In genomic region chr15:74710349-74711094, GRCh38 we compare ENCODE assay signal across 19 cellular contexts. TPM values are rescaled to one million over a fixed set of nuclear protein-coding genes. Genes with fewer than 3 reads are reported as not detected.
DNase-seq lines count a peak whose midpoint lies in the region; ATAC-seq and TF ChIP-seq lines count a peak whose summit lies in the region.
"Had no signal": no experiment of that assay in that cellular context is flagged by ENCODE, and none has a peak within 500 bp of the region (broad histone marks: within the 10 kb centered on the region; RNA-seq: fewer than 3 reads in every experiment).

No MANE protein-coding gene starts in this region.

- H3K4me3 Mint-ChIP-seq in activated CD4-positive, alpha-beta memory T cell treated with anti-CD3 and anti-CD28 coated beads, Interleukin-2, amount 10 ng/mL, durations not matched to agents 7 days and 5 days: no peak overlapping the region
- H3K4me3 Mint-ChIP-seq in activated CD4-positive, alpha-beta memory T cell treated with anti-CD3 and anti-CD28 coated beads for 36 hours: no peak overlapping the region
- H3K4me3 Mint-ChIP-seq in activated T-helper 17 cell treated with anti-CD3 and anti-CD28 coated beads, Interleukin-2, amount 50 U/mL, for 72 hours: peak overlapping the region; percentile 16
- H3K4me3 Mint-ChIP-seq in natural killer cell: peak overlapping the region; percentile 49
- H3K4me3 Mint-ChIP-seq: B cell had no signal

- H3K4me2 ChIP-seq in BLaER1: peak overlapping the region; percentile 23; the same call in 1 of the 2 replicates

- no peaks in the 10 kb centered on the region for H3K9me3 Mint-ChIP-seq in activated CD4-positive, alpha-beta memory T cell treated with anti-CD3 and anti-CD28 coated beads, Interleukin-2, amount 10 ng/mL, durations not matched to agents 7 days and 5 days
- H3K9me3 Mint-ChIP-seq in activated CD4-positive, alpha-beta memory T cell treated with anti-CD3 and anti-CD28 coated beads for 36 hours: no peaks in the 10 kb centered on the region
- H3K9me3 Mint-ChIP-seq in activated T-helper 17 cell treated with anti-CD3 and anti-CD28 coated beads, Interleukin-2, amount 50 U/mL, for 72 hours: no peaks in the 10 kb centered on the region
- H3K9me3 Mint-ChIP-seq in natural killer cell: no peaks in the 10 kb centered on the region

- H3K36me3 ChIP-seq in BLaER1 (no peaks in the 10 kb centered on the region), right lobe of liver (no peaks in the 10 kb centered on the region)

- no peaks in the 10 kb centered on the region for H4K20me1 ChIP-seq in BLaER1

- intact Hi-C loops in activated CD4-positive, alpha-beta memory T cell treated with anti-CD3 and anti-CD28 coated beads for 36 hours (cut with micrococcal nuclease): no loop called here
- intact Hi-C loops in natural killer cell (cut with micrococcal nuclease): no loop called here
- intact Hi-C loops in right lobe of liver (cut with DNase I): no loop called here
- intact Hi-C loops in left colon (cut with DNase I, micrococcal nuclease): no loop called here

- no peaks in the 10 kb centered on the region for H3K9me3 ChIP-seq in BLaER1
- no peaks in the 10 kb centered on the region for H3K9me3 ChIP-seq in right lobe of liver

- H3K27me3 Mint-ChIP-seq in activated CD4-positive, alpha-beta memory T cell treated with anti-CD3 and anti-CD28 coated beads, Interleukin-2, amount 10 ng/mL, durations not matched to agents 7 days and 5 days: peaks cover 9% of the 10 kb centered on the region
- peaks cover 7% of the 10 kb centered on the region for H3K27me3 Mint-ChIP-seq in activated CD4-positive, alpha-beta memory T cell treated with anti-CD3 and anti-CD28 coated beads for 36 hours
- no peaks in the 10 kb centered on the region for H3K27me3 Mint-ChIP-seq in activated T-helper 17 cell treated with anti-CD3 and anti-CD28 coated beads, Interleukin-2, amount 50 U/mL, for 72 hours
- peaks cover 0 to 5% of the 10 kb centered on the region in 2 donors for H3K27me3 Mint-ChIP-seq in natural killer cell (ENCODE audit: low read depth in 2 of 2)

- CTCF ChIA-PET in activated CD4-positive, alpha-beta memory T cell treated with anti-CD3 and anti-CD28 coated beads, Interleukin-2, amount 10 ng/mL, durations not matched to agents 7 days and 5 days (lab: Charles Lee): interaction anchor here (0.9 kb wide), 1 partner anchor 15 kb away, joined by 3 read pairs; the partner anchor contains the start of gene CYP1A1
- CTCF ChIA-PET in activated CD4-positive, alpha-beta memory T cell treated with anti-CD3 and anti-CD28 coated beads for 36 hours (lab: Charles Lee): interaction anchor here (0.7 kb wide), 1 partner anchor 307 kb away, joined by 3 read pairs; no protein-coding TSS in a partner anchor

- no peak for ATAC-seq in activated T-helper 17 cell treated with anti-CD3 and anti-CD28 coated beads, Interleukin-2, amount 50 U/mL, for 72 hours (replicated peaks)
- ATAC-seq in natural killer cell (no peak), right lobe of liver (no peak), left colon (no peak)
- ATAC-seq: K562 had no signal

- H3K27ac Mint-ChIP-seq in activated CD4-positive, alpha-beta memory T cell treated with anti-CD3 and anti-CD28 coated beads, Interleukin-2, amount 10 ng/mL, durations not matched to agents 7 days and 5 days: peak overlapping the region; percentile 29
- no peak overlapping the region for H3K27ac Mint-ChIP-seq in activated CD4-positive, alpha-beta memory T cell treated with anti-CD3 and anti-CD28 coated beads for 36 hours
- H3K27ac Mint-ChIP-seq in activated T-helper 17 cell treated with anti-CD3 and anti-CD28 coated beads, Interleukin-2, amount 50 U/mL, for 72 hours: peak overlapping the region; percentile 51
- peak overlapping the region; percentile 55 to 66 for H3K27ac Mint-ChIP-seq in natural killer cell
- H3K27ac Mint-ChIP-seq: B cell had no signal

- H3K4me1 Mint-ChIP-seq in activated CD4-positive, alpha-beta memory T cell treated with anti-CD3 and anti-CD28 coated beads, Interleukin-2, amount 10 ng/mL, durations not matched to agents 7 days and 5 days: peaks cover 14% of the 10 kb centered on the region
- peaks cover 4% of the 10 kb centered on the region for H3K4me1 Mint-ChIP-seq in activated CD4-positive, alpha-beta memory T cell treated with anti-CD3 and anti-CD28 coated beads for 36 hours (ENCODE audit: low read depth)
- H3K4me1 Mint-ChIP-seq in activated T-helper 17 cell treated with anti-CD3 and anti-CD28 coated beads, Interleukin-2, amount 50 U/mL, for 72 hours: peaks cover 4% of the 10 kb centered on the region
- H3K4me1 Mint-ChIP-seq in natural killer cell: peaks cover 17 to 24% of the 10 kb centered on the region in 2 donors
- H3K4me1 Mint-ChIP-seq: B cell had no signal

- no peak for DNase-seq in activated CD4-positive, alpha-beta memory T cell treated with anti-CD3 and anti-CD28 coated beads, Interleukin-2, amount 10 ng/mL, durations not matched to agents 7 days and 5 days
- DNase-seq in activated CD4-positive, alpha-beta memory T cell treated with anti-CD3 and anti-CD28 coated beads for 36 hours: no peak
- DNase-seq in natural killer cell: no peak
- no peak for DNase-seq in right lobe of liver
- no peak for DNase-seq in left colon
- DNase-seq in SW 1271 (lab: John Stamatoyannopoulos, UW): no peak
- DNase-seq: 8988T; DMS79; NCI-H1105; NCI-H2081 treated with DMSO at 0.1 percent for 48 hours; NCI-H446 treated with DMSO at 0.1 percent for 48 hours; NK-92 treated with Interleukin-12 subunit alpha and Interleukin-12 subunit beta, amount 100 ng/mL, for 24 hours; Right ventricle myocardium superior had no signal

- POLR2A ChIA-PET in activated CD4-positive, alpha-beta memory T cell treated with anti-CD3 and anti-CD28 coated beads, Interleukin-2, amount 10 ng/mL, durations not matched to agents 7 days and 5 days (lab: Charles Lee): no interaction called here
- POLR2A ChIA-PET in activated CD4-positive, alpha-beta memory T cell treated with anti-CD3 and anti-CD28 coated beads for 36 hours (lab: Charles Lee): no interaction called here

- TF ChIP-seq CTCF in natural killer cell (IDR thresholded peaks at IDR 0.05): no peak
- no peak for TF ChIP-seq CTCF in right lobe of liver (IDR thresholded peaks at IDR 0.05)

- H3K4me1 ChIP-seq in BLaER1 (peaks cover 7% of the 10 kb centered on the region), right lobe of liver (no peaks in the 10 kb centered on the region)

- no peak for TF ChIP-seq POLR2A in right lobe of liver (IDR thresholded peaks at IDR 0.05)

- no peak overlapping the region for H3K9ac ChIP-seq in BLaER1

- no peaks in the 10 kb centered on the region for H3K27me3 ChIP-seq in BLaER1
- no peaks in the 10 kb centered on the region for H3K27me3 ChIP-seq in right lobe of liver

- no peaks in the 10 kb centered on the region for H3K36me3 Mint-ChIP-seq in activated CD4-positive, alpha-beta memory T cell treated with anti-CD3 and anti-CD28 coated beads, Interleukin-2, amount 10 ng/mL, durations not matched to agents 7 days and 5 days (ENCODE audit: low read depth)
- H3K36me3 Mint-ChIP-seq in activated CD4-positive, alpha-beta memory T cell treated with anti-CD3 and anti-CD28 coated beads for 36 hours: no peaks in the 10 kb centered on the region
- H3K36me3 Mint-ChIP-seq in activated T-helper 17 cell treated with anti-CD3 and anti-CD28 coated beads, Interleukin-2, amount 50 U/mL, for 72 hours (ENCODE audit: low read depth): no peaks in the 10 kb centered on the region
- no peaks in the 10 kb centered on the region for H3K36me3 Mint-ChIP-seq in natural killer cell

- H3K27ac ChIP-seq in BLaER1: no peak overlapping the region
- H3K27ac ChIP-seq in right lobe of liver: no peak overlapping the region

- WGBS in right lobe of liver (ENCODE audit: insufficient coverage, low coverage, low lambda C conversion rate, missing lambda C conversion rate): 100% methylated on average over 1 of the region's 3 CpGs

- H3K4me3 ChIP-seq in BLaER1 (no peak overlapping the region), right lobe of liver (no peak overlapping the region)
- H3K4me3 ChIP-seq: K562 had no signal

RNA-seq across cellular contexts. Expression of gene EDC3, which starts 14.7 kb away (rescaled TPM):
- 10 to 100 TPM; 36.3 to 39.6 TPM for total RNA-seq in activated CD4-positive, alpha-beta memory T cell treated with anti-CD3 and anti-CD28 coated beads, Interleukin-2, amount 10 ng/mL, durations not matched to agents 7 days and 5 days
- total RNA-seq in activated CD4-positive, alpha-beta memory T cell treated with anti-CD3 and anti-CD28 coated beads for 36 hours: 10 to 100 TPM; 36.8 to 39.9 TPM
- total RNA-seq in activated T-helper 17 cell treated with anti-CD3 and anti-CD28 coated beads, Interleukin-2, amount 50 U/mL, for 72 hours: 10 to 100 TPM; 47.9 to 56.0 TPM
- total RNA-seq in natural killer cell (10 to 100 TPM; 22.4 to 39.2 (median 32.6) TPM), right lobe of liver (10 to 100 TPM; 10.9 to 16.2 (median 11.8) TPM), left colon (10 to 100 TPM; 21.6 to 32.5 TPM)

RNA-seq across cellular contexts. Expression of gene CYP1A1, which starts 14.8 kb away (rescaled TPM):
- total RNA-seq in activated CD4-positive, alpha-beta memory T cell treated with anti-CD3 and anti-CD28 coated beads, Interleukin-2, amount 10 ng/mL, durations not matched to agents 7 days and 5 days: 1 to 10 TPM; 2.0 to 2.1 TPM
- total RNA-seq in activated CD4-positive, alpha-beta memory T cell treated with anti-CD3 and anti-CD28 coated beads for 36 hours: 1 to 10 TPM in 1 of 2 experiments, under 1 TPM in 1; 0.64 to 1.1 TPM
- 10 to 100 TPM in 1 of 2 donors, 1 to 10 TPM in 1; 3.3 to 11.4 TPM for total RNA-seq in activated T-helper 17 cell treated with anti-CD3 and anti-CD28 coated beads, Interleukin-2, amount 50 U/mL, for 72 hours
- under 1 TPM in 1 of 3 donors, not detected in 2; 0.33 TPM for total RNA-seq in natural killer cell
- total RNA-seq in right lobe of liver: 10 to 100 TPM in 1 of 6 experiments, 1 to 10 TPM in 4, under 1 TPM in 1; 0.31 to 12.5 (median 2.9) TPM
- total RNA-seq in left colon: under 1 TPM in 1 of 2 donors, not detected in 1; 0.82 TPM
- total RNA-seq: B cell had no signal

RNA-seq across cellular contexts. Expression of gene CYP1A2, which starts 38.1 kb away (rescaled TPM):
- total RNA-seq in activated CD4-positive, alpha-beta memory T cell treated with anti-CD3 and anti-CD28 coated beads, Interleukin-2, amount 10 ng/mL, durations not matched to agents 7 days and 5 days: not detected
- total RNA-seq in activated CD4-positive, alpha-beta memory T cell treated with anti-CD3 and anti-CD28 coated beads for 36 hours: not detected
- total RNA-seq in activated T-helper 17 cell treated with anti-CD3 and anti-CD28 coated beads, Interleukin-2, amount 50 U/mL, for 72 hours: not detected
- not detected for total RNA-seq in natural killer cell
- total RNA-seq in right lobe of liver: 100 to 1,000 TPM in 2 of 6 experiments, 10 to 100 TPM in 2, 1 to 10 TPM in 1, under 1 TPM in 1; 0.81 to 235 (median 65.0) TPM
- not detected for total RNA-seq in left colon
- total RNA-seq: B cell, H4, K562, OCI-LY7, Right ventricle myocardium superior had no signal

Comparison
In these comparisons a context has a peak if more than half of its experiments do, and no peak if none do; other contexts are left out.
1. H3K4me3 Mint-ChIP-seq: peak in activated T-helper 17 cell treated with anti-CD3 and anti-CD28 coated beads, Interleukin-2, amount 50 U/mL, for 72 hours (single experiment) and natural killer cell (single experiment); none in activated CD4-positive, alpha-beta memory T cell treated with anti-CD3 and anti-CD28 coated beads, Interleukin-2, amount 10 ng/mL, durations not matched to agents 7 days and 5 days (single experiment) and activated CD4-positive, alpha-beta memory T cell treated with anti-CD3 and anti-CD28 coated beads for 36 hours (single experiment).